Comparison of ENCODE assay signal across 1 cellular context in genomic region chr19:58498316-58499020, GRCh38.
A peak's percentile ranks its signal among the peaks of the same experiment; 100 is the strongest.
TF ChIP-seq lines count a peak whose summit lies in the region.

No MANE protein-coding gene starts in this region.

TF ChIP-seq in K562, 482 proteins besides CTCF, POLR2A, EP300 and RAD21:
- TF ChIP-seq SAP30 (IDR thresholded peaks at IDR 0.05; ENCODE audit: borderline replicate concordance, insufficient read depth, low read depth, low read length, poor library complexity, severe bottlenecking) (peak; percentile 61), KDM5B (IDR thresholded peaks at IDR 0.05; ENCODE audit: insufficient replicate concordance, low read depth, low read length) (no peak), TCF7L2 (IDR thresholded peaks at IDR 0.05; ENCODE audit: low read depth, low read length) (no peak), MXD1 (CRISPR knock-in tag; IDR thresholded peaks at IDR 0.05; ENCODE audit: borderline replicate concordance, poor library complexity, severe bottlenecking) (no peak), RBM15 (IDR thresholded peaks at IDR 0.05; ENCODE audit: insufficient read depth, low read length) (no peak), HNRNPK (IDR thresholded peaks at IDR 0.05; ENCODE audit: low read depth, low read length, poor library complexity, severe bottlenecking) (no peak), SMARCB1 (IDR thresholded peaks at IDR 0.05; ENCODE audit: insufficient read length, low read depth) (no peak), EGR1 (conservative IDR thresholded peaks at IDR 0.05) (no peak), XRCC5 (IDR thresholded peaks at IDR 0.05; ENCODE audit: low read depth, low read length) (no peak), MED1 (CRISPR knock-in tag; IDR thresholded peaks at IDR 0.05; ENCODE audit: borderline replicate concordance) (no peak), ETV1 (tag; conservative IDR thresholded peaks at IDR 0.05; ENCODE audit: low read depth) (peak; percentile 29; the same call in 1 of the 2 replicates), RB1 (IDR thresholded peaks at IDR 0.05; ENCODE audit: low read depth) (0 out of 2 replicates have a peak, but pooled peaks have one; percentile 3), SRSF3 (IDR thresholded peaks at IDR 0.05; ENCODE audit: insufficient read depth, low read length) (no peak), ZBTB17 (CRISPR knock-in tag; IDR thresholded peaks at IDR 0.05) (no peak), CAMTA2 (CRISPR knock-in tag; conservative IDR thresholded peaks at IDR 0.05) (no peak), ZNF740 (CRISPR knock-in tag; IDR thresholded peaks at IDR 0.05) (0 out of 2 replicates have a peak, but pooled peaks have one; percentile 10), ZNF740 (tag; IDR thresholded peaks at IDR 0.05) (no peak), NFIC (IDR thresholded peaks at IDR 0.05) (0 out of 2 replicates have a peak, but pooled peaks have one; percentile 13), E2F8 (IDR thresholded peaks at IDR 0.05; ENCODE audit: low read depth, partially characterized antibody) (no peak), NFATC3 (IDR thresholded peaks at IDR 0.05) (no peak), ZKSCAN8 (CRISPR knock-in tag; IDR thresholded peaks at IDR 0.05) (no peak), ZNF586 (CRISPR knock-in tag; conservative IDR thresholded peaks at IDR 0.05) (no peak), JUN (IDR thresholded peaks at IDR 0.05; ENCODE audit: borderline replicate concordance, low read depth, low read length) (no peak), JUN (CRISPR knock-in tag; IDR thresholded peaks at IDR 0.05; ENCODE audit: borderline replicate concordance) (0 out of 2 replicates have a peak, but pooled peaks have one; percentile 35), MCM7 (IDR thresholded peaks at IDR 0.05) (no peak), HDAC2 (IDR thresholded peaks at IDR 0.05) (0 out of 2 replicates have a peak, but pooled peaks have one; percentile 29), ZC3H11A (IDR thresholded peaks at IDR 0.05; ENCODE audit: low read depth, low read length) (no peak), ZNF143 (CRISPR knock-in tag; IDR thresholded peaks at IDR 0.05) (no peak), FOXP4 (CRISPR knock-in tag; IDR thresholded peaks at IDR 0.05; ENCODE audit: borderline replicate concordance) (no peak), POLR2G (IDR thresholded peaks at IDR 0.05; ENCODE audit: low read depth, low read length) (no peak), ZNF184 (CRISPR knock-in tag; IDR thresholded peaks at IDR 0.05) (no peak), ETV5 (CRISPR knock-in tag; IDR thresholded peaks at IDR 0.05; ENCODE audit: low read depth) (no peak), MAZ (CRISPR knock-in tag; conservative IDR thresholded peaks at IDR 0.05 in 1 of 2, IDR thresholded peaks at IDR 0.05 in 1 of 2) (no peak)
